In genomic region chr1:207752456-207753132, GRCh38 we compare ENCODE assay signal across 1 cellular context.
TF ChIP-seq lines count a peak whose summit lies in the region.

No MANE protein-coding gene starts in this region.

TF ChIP-seq in K562, 482 proteins besides CTCF, POLR2A, EP300 and RAD21 (continued from another document and continues in another):
- TF ChIP-seq BCLAF1 (IDR thresholded peaks at IDR 0.05; ENCODE audit: borderline replicate concordance in 1 of 2, control insufficient read depth in 1 of 2, low read depth in 2 of 2, low read length in 1 of 2) (no peak), ZNF23 (CRISPR knock-in tag; IDR thresholded peaks at IDR 0.05) (no peak), FOXJ3 (CRISPR knock-in tag; IDR thresholded peaks at IDR 0.05) (no peak), ZBTB43 (CRISPR knock-in tag; IDR thresholded peaks at IDR 0.05) (no peak; the same call in 1 of the 2 replicates), ZNF518B (CRISPR knock-in tag; IDR thresholded peaks at IDR 0.05) (no peak), SMAD3 (CRISPR knock-in tag; conservative IDR thresholded peaks at IDR 0.05) (no peak), HBP1 (CRISPR knock-in tag; IDR thresholded peaks at IDR 0.05) (no peak; the same call in 1 of the 2 replicates), ZNF707 (CRISPR knock-in tag; conservative IDR thresholded peaks at IDR 0.05) (no peak), MTA2 (IDR thresholded peaks at IDR 0.05; ENCODE audit: low read depth) (no peak), HEY1 (CRISPR knock-in tag; IDR thresholded peaks at IDR 0.05; ENCODE audit: borderline replicate concordance) (no peak), POLR2AphosphoS2 (IDR thresholded peaks at IDR 0.05; ENCODE audit: low read length) (no peak), TRIM28 (IDR thresholded peaks at IDR 0.05) (no peak), ZNF140 (CRISPR knock-in tag; IDR thresholded peaks at IDR 0.05) (no peak), ELF4 (CRISPR knock-in tag; IDR thresholded peaks at IDR 0.05) (no peak), SMC3 (conservative IDR thresholded peaks at IDR 0.05; ENCODE audit: insufficient read depth, low read depth, low read length) (no peak), ZNF75A (CRISPR knock-in tag; IDR thresholded peaks at IDR 0.05) (no peak), ZNF324 (CRISPR knock-in tag; IDR thresholded peaks at IDR 0.05) (no peak), KLF10 (CRISPR knock-in tag; IDR thresholded peaks at IDR 0.05) (no peak), SRSF7 (optimal IDR thresholded peaks at IDR 0.05; ENCODE audit: low read depth, low read length) (no peak), NFE2 (IDR thresholded peaks at IDR 0.05; ENCODE audit: low read depth) (no peak), TAF7 (tag; IDR thresholded peaks at IDR 0.05) (no peak), NUFIP1 (IDR thresholded peaks at IDR 0.05; ENCODE audit: partially characterized antibody) (no peak), GATA2 (CRISPR knock-in tag; IDR thresholded peaks at IDR 0.05) (no peak), RHOXF2B (CRISPR knock-in tag; conservative IDR thresholded peaks at IDR 0.05) (no peak), ZNF239 (CRISPR knock-in tag; IDR thresholded peaks at IDR 0.05) (no peak), FOXP1 (CRISPR knock-in tag; IDR thresholded peaks at IDR 0.05) (peak; percentile 29; the same call in 1 of the 2 replicates), ZNF134 (CRISPR knock-in tag; conservative IDR thresholded peaks at IDR 0.05) (no peak), ATF2 (CRISPR knock-in tag; IDR thresholded peaks at IDR 0.05) (no peak), PRMT5 (CRISPR knock-in tag; IDR thresholded peaks at IDR 0.05) (no peak), CSDE1 (IDR thresholded peaks at IDR 0.05) (no peak), ZNF384 (IDR thresholded peaks at IDR 0.05; ENCODE audit: low read depth, low read length) (no peak), CHD2 (IDR thresholded peaks at IDR 0.05; ENCODE audit: low read depth, low read length) (no peak), MEIS2 (IDR thresholded peaks at IDR 0.05; ENCODE audit: partially characterized antibody) (no peak), IRF2 (CRISPR knock-in tag; IDR thresholded peaks at IDR 0.05) (no peak), CBFA2T2 (conservative IDR thresholded peaks at IDR 0.05) (no peak), CREB5 (CRISPR knock-in tag; IDR thresholded peaks at IDR 0.05) (no peak), AFF4 (CRISPR knock-in tag; IDR thresholded peaks at IDR 0.05) (peak; percentile 83; the same call in 1 of the 2 replicates), ZBTB17 (CRISPR knock-in tag; IDR thresholded peaks at IDR 0.05) (peak; percentile 50; the same call in 1 of the 2 replicates), ZBED1 (IDR thresholded peaks at IDR 0.05) (no peak), ZNF41 (CRISPR knock-in tag; conservative IDR thresholded peaks at IDR 0.05) (no peak), PKNOX1 (IDR thresholded peaks at IDR 0.05) (no peak), ZNF347 (CRISPR knock-in tag; IDR thresholded peaks at IDR 0.05; ENCODE audit: low read depth) (no peak), JUND (IDR thresholded peaks at IDR 0.05; ENCODE audit: borderline replicate concordance, low read depth, low read length) (no peak), JUND (tag; IDR thresholded peaks at IDR 0.05; ENCODE audit: borderline replicate concordance, low read depth, low read length) (no peak), ZBTB33 (CRISPR knock-in tag; IDR thresholded peaks at IDR 0.05) (no peak), NR2C2 (CRISPR knock-in tag; IDR thresholded peaks at IDR 0.05) (peak; percentile 81), NR2C2 (tag; IDR thresholded peaks at IDR 0.05) (no peak), E2F1 (CRISPR knock-in tag; IDR thresholded peaks at IDR 0.05) (no peak; the same call in 1 of the 2 replicates)
